Comparison of ENCODE assay signal across 2 cellular contexts in genomic region chr2:191188550-191189093, GRCh38.
TF ChIP-seq lines count a peak whose summit lies in the region.

No MANE protein-coding gene starts in this region.

TF ChIP-seq in GM23338, 12 proteins besides CTCF, POLR2A, EP300 and RAD21:
- TF ChIP-seq NANOG (IDR thresholded peaks at IDR 0.05; ENCODE audit: borderline replicate concordance) (no peak), ETS1 (IDR thresholded peaks at IDR 0.05) (no peak), REST (IDR thresholded peaks at IDR 0.05; ENCODE audit: unreplicated experiment) (no peak), STAT1 (IDR thresholded peaks at IDR 0.05; ENCODE audit: unreplicated experiment) (no peak), EZH2 (IDR thresholded peaks at IDR 0.05; ENCODE audit: low read depth, unreplicated experiment) (no peak), EZH2phosphoT487 (IDR thresholded peaks at IDR 0.05; ENCODE audit: unreplicated experiment) (no peak), CREB1 (CRISPR knock-in tag; IDR thresholded peaks at IDR 0.05; ENCODE audit: low read depth) (no peak), ZNF114 (CRISPR knock-in tag; IDR thresholded peaks at IDR 0.05) (no peak), JUNB (IDR thresholded peaks at IDR 0.05; ENCODE audit: unreplicated experiment) (no peak), ZNF331 (CRISPR knock-in tag; IDR thresholded peaks at IDR 0.05; ENCODE audit: low read depth) (no peak), POLR2AphosphoS5 (IDR thresholded peaks at IDR 0.05; ENCODE audit: low read depth) (no peak), ZNF462 (CRISPR knock-in tag; IDR thresholded peaks at IDR 0.05) (no peak)
TF ChIP-seq in GM23338: peak in this region for 0.

TF ChIP-seq in GM12891, 5 proteins besides CTCF, POLR2A, EP300 and RAD21:
- TF ChIP-seq TAF1 (IDR thresholded peaks at IDR 0.05; ENCODE audit: low read depth, low read length) (no peak), POU2F2 (IDR thresholded peaks at IDR 0.05; ENCODE audit: low read depth, low read length) (no peak), SPI1 (IDR thresholded peaks at IDR 0.05; ENCODE audit: low read depth, low read length) (no peak)
